ENCODE assay signal across 2 cellular contexts in genomic region chr1:179929955-179930798, GRCh38.
TF ChIP-seq lines count a peak whose summit lies in the region.

No MANE protein-coding gene starts in this region.

TF ChIP-seq in HEK293, 187 proteins besides CTCF, POLR2A, EP300 and RAD21 (continues in another document):
- peak; percentile 91 for TF ChIP-seq SCRT2 (tag by site-specific recombination; IDR thresholded peaks at IDR 0.05)
- TF ChIP-seq TCF7L2 (IDR thresholded peaks at IDR 0.05; ENCODE audit: borderline replicate concordance, low read depth, low read length) = peak; percentile 84; the same call in 1 of the 2 replicates
- TF ChIP-seq PATZ1 (tag by site-specific recombination; IDR thresholded peaks at IDR 0.05) = 0 out of 2 replicates have a peak, but pooled peaks have one; percentile 1
- TF ChIP-seq ZNF133 (tag by site-specific recombination; IDR thresholded peaks at IDR 0.05) = no peak
- TF ChIP-seq SCRT1 (tag by site-specific recombination; IDR thresholded peaks at IDR 0.05; ENCODE audit: borderline replicate concordance) = peak; percentile 74
- TF ChIP-seq PBX3 (CRISPR knock-in tag; IDR thresholded peaks at IDR 0.05) = no peak
- TF ChIP-seq AEBP2 (tag by site-specific recombination; IDR thresholded peaks at IDR 0.05; ENCODE audit: borderline replicate concordance) = no peak
- 0 out of 2 replicates have a peak, but pooled peaks have one; percentile 9 for TF ChIP-seq HIC1 (tag by site-specific recombination; IDR thresholded peaks at IDR 0.05)
- 0 out of 2 replicates have a peak, but pooled peaks have one; percentile 18 for TF ChIP-seq ZNF362 (tag by site-specific recombination; IDR thresholded peaks at IDR 0.05)
- TF ChIP-seq ZBTB6 (tag by site-specific recombination; IDR thresholded peaks at IDR 0.05) = no peak
- no peak for TF ChIP-seq ZNF140 (tag by site-specific recombination; IDR thresholded peaks at IDR 0.05)
- peak; percentile 86 for TF ChIP-seq TRIM28 (IDR thresholded peaks at IDR 0.05; ENCODE audit: borderline replicate concordance, low read length)
- TF ChIP-seq ZNF777 (tag by site-specific recombination; IDR thresholded peaks at IDR 0.05; ENCODE audit: borderline replicate concordance) = no peak
- TF ChIP-seq WT1 (tag by site-specific recombination; IDR thresholded peaks at IDR 0.05) = peak; percentile 59; the same call in 1 of the 2 replicates
- no peak for TF ChIP-seq SETDB1 (IDR thresholded peaks at IDR 0.05; ENCODE audit: insufficient read length, low read length)
- TF ChIP-seq ZFP37 (tag by site-specific recombination; IDR thresholded peaks at IDR 0.05) = no peak; the same call in 1 of the 2 replicates
- peak; percentile 87; the same call in 1 of the 2 replicates for TF ChIP-seq ZNF335 (tag by site-specific recombination; conservative IDR thresholded peaks at IDR 0.05)

TF ChIP-seq in endothelial cell of umbilical vein, 7 proteins besides CTCF, POLR2A, EP300 and RAD21:
- TF ChIP-seq MYC (IDR thresholded peaks at IDR 0.05; ENCODE audit: low read depth, low read length) (no peak), EZH2 (IDR thresholded peaks at IDR 0.05; ENCODE audit: borderline replicate concordance, low read depth, low read length, severe bottlenecking) (no peak), MAX (IDR thresholded peaks at IDR 0.05; ENCODE audit: insufficient read depth, insufficient read length) (no peak), GATA2 (IDR thresholded peaks at IDR 0.05; ENCODE audit: insufficient read depth, insufficient read length, low read depth, low read length) (no peak), POLR2AphosphoS5 (IDR thresholded peaks at IDR 0.05; ENCODE audit: insufficient read depth, low read depth, low read length) (no peak), FOS (IDR thresholded peaks at IDR 0.05; ENCODE audit: borderline replicate concordance, insufficient read depth, low read length) (no peak), JUN (IDR thresholded peaks at IDR 0.05; ENCODE audit: borderline replicate concordance, insufficient read depth, insufficient read length, low read depth) (no peak)
